14 cellular contexts compared by ENCODE assay signal in genomic region chr1:209884249-209884648, GRCh38. TPM values are rescaled to one million over a fixed set of nuclear protein-coding genes. Genes with fewer than 3 reads are reported as not detected.
DNase-seq lines count a peak whose midpoint lies in the region; ATAC-seq, FAIRE-seq and TF ChIP-seq lines count a peak whose summit lies in the region.
"Had no signal": no experiment of that assay in that cellular context is flagged by ENCODE, and none has a peak within 500 bp of the region (broad histone marks: within the 10 kb centered on the region; RNA-seq: fewer than 3 reads in every experiment).

No MANE protein-coding gene starts in this region.

- peak overlapping the region; percentile 40 for H3K4me3 ChIP-seq in astrocyte (ENCODE audit: insufficient read depth, low read depth, low read length)
- no peak overlapping the region for H3K4me3 ChIP-seq in effector memory CD4-positive, alpha-beta T cell (ENCODE audit: insufficient read depth, low read depth, low read length, poor library complexity, severe bottlenecking)
- H3K4me3 ChIP-seq: heart left ventricle, psoas muscle, tibial artery had no signal

- H3K4me1 ChIP-seq in astrocyte (ENCODE audit: insufficient read depth, low read length), result peaks cover 49% of the 10 kb centered on the region
- no peaks in the 10 kb centered on the region for H3K4me1 ChIP-seq in effector memory CD4-positive, alpha-beta T cell (ENCODE audit: control insufficient read depth, insufficient read depth, low read length, poor library complexity, severe bottlenecking)
- H3K4me1 ChIP-seq: heart left ventricle, psoas muscle had no signal

- no peak overlapping the region for H2AFZ ChIP-seq in astrocyte (ENCODE audit: low read depth, low read length)

- peaks cover 38% of the 10 kb centered on the region for H3K4me1 Mint-ChIP-seq in astrocyte (ENCODE audit: low read depth, unreplicated experiment)
- H3K4me1 Mint-ChIP-seq: memory B cell had no signal

- peak overlapping the region; percentile 51 for H3K4me3 Mint-ChIP-seq in astrocyte (ENCODE audit: unreplicated experiment)
- H3K4me3 Mint-ChIP-seq: activated T-cell treated with anti-CD3 and anti-CD28 coated beads, Interleukin-2, amount 50 U/mL, for 24 hours; memory B cell had no signal

- H3K27me3 ChIP-seq in astrocyte (ENCODE audit: insufficient read depth, low read length), result no peaks in the 10 kb centered on the region
- H3K27me3 ChIP-seq in effector memory CD4-positive, alpha-beta T cell (replicated peaks; ENCODE audit: control insufficient read depth, insufficient read depth, low read length, poor library complexity, severe bottlenecking), result peaks cover 4% of the 10 kb centered on the region

- TF ChIP-seq CTCF in astrocyte (IDR thresholded peaks at IDR 0.05; ENCODE audit: insufficient read depth, low read depth, low read length), result no peak

- intact Hi-C loops in left colon (cut with DNase I, micrococcal nuclease), result no loop called here

- no peaks in the 10 kb centered on the region for H3K36me3 Mint-ChIP-seq in astrocyte (ENCODE audit: low read depth, unreplicated experiment)
- H3K36me3 Mint-ChIP-seq: memory B cell had no signal

- peak overlapping the region; percentile 79 for H3K9ac ChIP-seq in astrocyte (ENCODE audit: low read length)
- H3K9ac ChIP-seq: KMS-11 had no signal

- no peaks in the 10 kb centered on the region for H3K27me3 Mint-ChIP-seq in astrocyte (ENCODE audit: low read depth, unreplicated experiment)

- no peaks in the 10 kb centered on the region for H4K20me1 ChIP-seq in astrocyte (ENCODE audit: insufficient read depth, low read length)

- no peaks in the 10 kb centered on the region for H3K9me3 ChIP-seq in astrocyte (ENCODE audit: insufficient read depth, low read depth, low read length)
- H3K9me3 ChIP-seq in effector memory CD4-positive, alpha-beta T cell (ENCODE audit: control insufficient read depth, low read length), result no peaks in the 10 kb centered on the region
- H3K9me3 ChIP-seq: heart left ventricle, psoas muscle, tibial artery had no signal

- H3K9me3 Mint-ChIP-seq in astrocyte (ENCODE audit: unreplicated experiment), result peaks cover 3% of the 10 kb centered on the region
- H3K9me3 Mint-ChIP-seq: activated T-cell treated with anti-CD3 and anti-CD28 coated beads, Interleukin-2, amount 50 U/mL, for 24 hours; memory B cell had no signal

- peak; percentile 69 for FAIRE-seq in astrocyte (lab: Jason Lieb, UNC)
- no peak for FAIRE-seq in HTR-8/SVneo (lab: Jason Lieb, UNC)

- no peaks in the 10 kb centered on the region for H3K36me3 ChIP-seq in astrocyte (ENCODE audit: insufficient read depth, low read length)
- H3K36me3 ChIP-seq in effector memory CD4-positive, alpha-beta T cell (ENCODE audit: control insufficient read depth, insufficient read depth, low read length), result no peaks in the 10 kb centered on the region
- H3K36me3 ChIP-seq: heart left ventricle, tibial artery had no signal

- H3K4me2 ChIP-seq in astrocyte (ENCODE audit: low read length), result peak overlapping the region; percentile 79
- H3K4me2 ChIP-seq: KMS-11 had no signal

- DNase-seq in stimulated activated CD4-positive, alpha-beta T cell treated with anti-CD3 and anti-CD28 coated beads, Interleukin-15, amount 100 ng/mL, for 24 hours, result peak; percentile 3
- DNase-seq in stimulated activated CD4-positive, alpha-beta T cell treated with anti-CD3 and anti-CD28 coated beads, Interleukin-4, amount 100 ng/mL, for 4 hours, result no peak
- DNase-seq in astrocyte (ENCODE audit: low read depth) (peak; percentile 75), hepatic stellate cell (ENCODE audit: low spot score) (peak; percentile 40), left colon (no peak), HTR-8/SVneo (ENCODE audit: insufficient read length, low spot score) (no peak)
- DNase-seq in effector memory CD4-positive, alpha-beta T cell, result no peak

- ATAC-seq in HG02623 (IDR thresholded peaks at IDR 0.05; ENCODE audit: unreplicated experiment) (no peak), left colon (no peak)

- peak overlapping the region; percentile 98 for H3K27ac Mint-ChIP-seq in astrocyte (ENCODE audit: unreplicated experiment)
- H3K27ac Mint-ChIP-seq: activated T-cell treated with anti-CD3 and anti-CD28 coated beads, Interleukin-2, amount 50 U/mL, for 24 hours; memory B cell had no signal

- H3K79me2 ChIP-seq in astrocyte (ENCODE audit: insufficient read depth, low read length), result no peaks in the 10 kb centered on the region

- H3K27ac ChIP-seq in astrocyte (ENCODE audit: low read depth, low read length), result peak overlapping the region; percentile 97
- no peak overlapping the region for H3K27ac ChIP-seq in effector memory CD4-positive, alpha-beta T cell (ENCODE audit: insufficient read depth, low read length, poor library complexity, severe bottlenecking)
- H3K27ac ChIP-seq: heart left ventricle, KMS-11, psoas muscle, tibial artery had no signal

RNA-seq across cellular contexts. Expression of gene SYT14, which starts 53.8 kb away (rescaled TPM):
- total RNA-seq in astrocyte (3.9 and 6.1 TPM in 2 replicates), left colon (under 1 TPM in 1 of 2 donors, not detected in 1; 0.14 TPM)
- total RNA-seq: heart left ventricle had no signal

RNA-seq across cellular contexts. Expression of gene UTP25, which starts 56.5 kb away (rescaled TPM):
- total RNA-seq in astrocyte (7.0 and 7.4 TPM in 2 replicates), left colon (1 to 10 TPM; 4.8 to 6.2 TPM)

Comparison
In these comparisons a context has a peak if more than half of its experiments do, and no peak if none do; other contexts are left out.
1. DNase-seq: peak in stimulated activated CD4-positive, alpha-beta T cell treated with anti-CD3 and anti-CD28 coated beads, Interleukin-15, amount 100 ng/mL, for 24 hours (single experiment), astrocyte (single experiment) and hepatic stellate cell (single experiment); none in stimulated activated CD4-positive, alpha-beta T cell treated with anti-CD3 and anti-CD28 coated beads, Interleukin-4, amount 100 ng/mL, for 4 hours (0 of 2), effector memory CD4-positive, alpha-beta T cell (0 of 3), left colon (0 of 2) and HTR-8/SVneo (single experiment).